Comparison of ENCODE assay signal across 1 cellular context in genomic region chr20:32482251-32483220, GRCh38.
A peak's percentile ranks its signal among the peaks of the same experiment; 100 is the strongest.
TF ChIP-seq lines count a peak whose summit lies in the region.

No MANE protein-coding gene starts in this region.

TF ChIP-seq in HepG2, 621 proteins besides CTCF, POLR2A, EP300 and RAD21 (continued from another document and continues in another):
- no peak for TF ChIP-seq MLXIP (CRISPR knock-in tag; IDR thresholded peaks at IDR 0.05; ENCODE audit: borderline replicate concordance)
- TF ChIP-seq, protein P1, sequence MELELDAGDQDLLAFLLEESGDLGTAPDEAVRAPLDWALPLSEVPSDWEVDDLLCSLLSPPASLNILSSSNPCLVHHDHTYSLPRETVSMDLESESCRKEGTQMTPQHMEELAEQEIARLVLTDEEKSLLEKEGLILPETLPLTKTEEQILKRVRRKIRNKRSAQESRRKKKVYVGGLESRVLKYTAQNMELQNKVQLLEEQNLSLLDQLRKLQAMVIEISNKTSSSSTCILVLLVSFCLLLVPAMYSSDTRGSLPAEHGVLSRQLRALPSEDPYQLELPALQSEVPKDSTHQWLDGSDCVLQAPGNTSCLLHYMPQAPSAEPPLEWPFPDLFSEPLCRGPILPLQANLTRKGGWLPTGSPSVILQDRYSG (CRISPR knock-in tag; IDR thresholded peaks at IDR 0.05), result peak; percentile 67; the same call in 1 of the 2 replicates
- TF ChIP-seq ZNF451 (CRISPR knock-in tag; IDR thresholded peaks at IDR 0.05), result no peak
- TF ChIP-seq ETV6 (CRISPR knock-in tag; conservative IDR thresholded peaks at IDR 0.05), result 0 out of 2 replicates have a peak, but pooled peaks have one; percentile 72
- peak; percentile 72; the same call in 1 of the 2 replicates for TF ChIP-seq ZGPAT (CRISPR knock-in tag; IDR thresholded peaks at IDR 0.05)
- TF ChIP-seq AGO2 (optimal IDR thresholded peaks at IDR 0.05; ENCODE audit: low read depth, low read length), result peak; percentile 90
- TF ChIP-seq, protein P2, sequence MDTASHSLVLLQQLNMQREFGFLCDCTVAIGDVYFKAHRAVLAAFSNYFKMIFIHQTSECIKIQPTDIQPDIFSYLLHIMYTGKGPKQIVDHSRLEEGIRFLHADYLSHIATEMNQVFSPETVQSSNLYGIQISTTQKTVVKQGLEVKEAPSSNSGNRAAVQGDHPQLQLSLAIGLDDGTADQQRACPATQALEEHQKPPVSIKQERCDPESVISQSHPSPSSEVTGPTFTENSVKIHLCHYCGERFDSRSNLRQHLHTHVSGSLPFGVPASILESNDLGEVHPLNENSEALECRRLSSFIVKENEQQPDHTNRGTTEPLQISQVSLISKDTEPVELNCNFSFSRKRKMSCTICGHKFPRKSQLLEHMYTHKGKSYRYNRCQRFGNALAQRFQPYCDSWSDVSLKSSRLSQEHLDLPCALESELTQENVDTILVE (CRISPR knock-in tag; IDR thresholded peaks at IDR 0.05), result peak; percentile 64; the same call in 1 of the 2 replicates
- no peak for TF ChIP-seq ZNF614 (CRISPR knock-in tag; IDR thresholded peaks at IDR 0.05; ENCODE audit: borderline replicate concordance)
- TF ChIP-seq ZNF10 (CRISPR knock-in tag; IDR thresholded peaks at IDR 0.05; ENCODE audit: borderline replicate concordance, low read depth), result no peak
- no peak for TF ChIP-seq ISX (CRISPR knock-in tag; conservative IDR thresholded peaks at IDR 0.05)
- peak; percentile 62; the same call in 1 of the 2 replicates for TF ChIP-seq ATF3 (CRISPR knock-in tag; IDR thresholded peaks at IDR 0.05)
- TF ChIP-seq ZNF773 (CRISPR knock-in tag; IDR thresholded peaks at IDR 0.05; ENCODE audit: borderline replicate concordance), result no peak
- TF ChIP-seq ZNF34 (CRISPR knock-in tag; IDR thresholded peaks at IDR 0.05; ENCODE audit: borderline replicate concordance), result no peak
- no peak for TF ChIP-seq FOXK2 (IDR thresholded peaks at IDR 0.05)
- no peak for TF ChIP-seq DDIT3 (CRISPR knock-in tag; IDR thresholded peaks at IDR 0.05)
- TF ChIP-seq SIN3A (IDR thresholded peaks at IDR 0.05; ENCODE audit: borderline replicate concordance, low read depth, low read length), result no peak; the same call in 1 of the 2 replicates
- TF ChIP-seq TP53 (CRISPR knock-in tag; conservative IDR thresholded peaks at IDR 0.05), result no peak
- no peak for TF ChIP-seq SMARCC2 (IDR thresholded peaks at IDR 0.05)
- no peak for TF ChIP-seq MATR3 (CRISPR knock-in tag; IDR thresholded peaks at IDR 0.05)
- 0 out of 2 replicates have a peak, but pooled peaks have one; percentile 35 for TF ChIP-seq TFAP4 (IDR thresholded peaks at IDR 0.05; ENCODE audit: borderline replicate concordance, low read depth)
- TF ChIP-seq E2F5 (CRISPR knock-in tag; conservative IDR thresholded peaks at IDR 0.05), result no peak; the same call in 1 of the 2 replicates
- TF ChIP-seq, protein P3, sequence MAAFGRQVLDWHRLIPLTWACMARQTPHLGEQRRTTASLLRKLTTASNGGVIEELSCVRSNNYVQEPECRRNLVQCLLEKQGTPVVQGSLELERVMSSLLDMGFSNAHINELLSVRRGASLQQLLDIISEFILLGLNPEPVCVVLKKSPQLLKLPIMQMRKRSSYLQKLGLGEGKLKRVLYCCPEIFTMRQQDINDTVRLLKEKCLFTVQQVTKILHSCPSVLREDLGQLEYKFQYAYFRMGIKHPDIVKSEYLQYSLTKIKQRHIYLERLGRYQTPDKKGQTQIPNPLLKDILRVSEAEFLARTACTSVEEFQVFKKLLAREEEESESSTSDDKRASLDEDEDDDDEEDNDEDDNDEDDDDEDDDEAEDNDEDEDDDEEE (CRISPR knock-in tag; IDR thresholded peaks at IDR 0.05), result no peak
- no peak for TF ChIP-seq RFXANK (CRISPR knock-in tag; IDR thresholded peaks at IDR 0.05)
- TF ChIP-seq ZSCAN20 (CRISPR knock-in tag; IDR thresholded peaks at IDR 0.05; ENCODE audit: borderline replicate concordance), result no peak
- TF ChIP-seq FOXM1 (CRISPR knock-in tag; IDR thresholded peaks at IDR 0.05), result no peak
- TF ChIP-seq FIP1L1 (IDR thresholded peaks at IDR 0.05; ENCODE audit: borderline replicate concordance, insufficient read depth, low read depth, low read length), result no peak
- no peak for TF ChIP-seq NFIC (IDR thresholded peaks at IDR 0.05; ENCODE audit: low read length)
- TF ChIP-seq, protein P4, sequence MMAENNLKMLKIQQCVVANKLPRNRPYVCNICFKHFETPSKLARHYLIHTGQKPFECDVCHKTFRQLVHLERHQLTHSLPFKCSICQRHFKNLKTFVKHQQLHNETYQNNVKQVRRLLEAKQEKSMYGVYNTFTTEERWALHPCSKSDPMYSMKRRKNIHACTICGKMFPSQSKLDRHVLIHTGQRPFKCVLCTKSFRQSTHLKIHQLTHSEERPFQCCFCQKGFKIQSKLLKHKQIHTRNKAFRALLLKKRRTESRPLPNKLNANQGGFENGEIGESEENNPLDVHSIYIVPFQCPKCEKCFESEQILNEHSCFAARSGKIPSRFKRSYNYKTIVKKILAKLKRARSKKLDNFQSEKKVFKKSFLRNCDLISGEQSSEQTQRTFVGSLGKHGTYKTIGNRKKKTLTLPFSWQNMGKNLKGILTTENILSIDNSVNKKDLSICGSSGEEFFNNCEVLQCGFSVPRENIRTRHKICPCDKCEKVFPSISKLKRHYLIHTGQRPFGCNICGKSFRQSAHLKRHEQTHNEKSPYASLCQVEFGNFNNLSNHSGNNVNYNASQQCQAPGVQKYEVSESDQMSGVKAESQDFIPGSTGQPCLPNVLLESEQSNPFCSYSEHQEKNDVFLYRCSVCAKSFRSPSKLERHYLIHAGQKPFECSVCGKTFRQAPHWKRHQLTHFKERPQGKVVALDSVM (CRISPR knock-in tag; IDR thresholded peaks at IDR 0.05), result peak; percentile 15; the same call in 1 of the 2 replicates
- peak; percentile 40; the same call in 1 of the 2 replicates for TF ChIP-seq MIER3 (CRISPR knock-in tag; IDR thresholded peaks at IDR 0.05; ENCODE audit: borderline replicate concordance)
- no peak; the same call in 1 of the 2 replicates for TF ChIP-seq MYNN (CRISPR knock-in tag; IDR thresholded peaks at IDR 0.05; ENCODE audit: low read depth)
- TF ChIP-seq KDM1A (CRISPR knock-in tag; IDR thresholded peaks at IDR 0.05), result no peak
- peak; percentile 60 for TF ChIP-seq ZSCAN31 (CRISPR knock-in tag; IDR thresholded peaks at IDR 0.05; ENCODE audit: low read depth)
- TF ChIP-seq ZSCAN30 (CRISPR knock-in tag; IDR thresholded peaks at IDR 0.05), result no peak
- no peak for TF ChIP-seq FOXK1 (CRISPR knock-in tag; IDR thresholded peaks at IDR 0.05; ENCODE audit: borderline replicate concordance, low read depth)
- TF ChIP-seq ARNTL (CRISPR knock-in tag; IDR thresholded peaks at IDR 0.05), result no peak
- 0 out of 2 replicates have a peak, but pooled peaks have one; percentile 13 for TF ChIP-seq HMG20B (CRISPR knock-in tag; conservative IDR thresholded peaks at IDR 0.05)
- no peak for TF ChIP-seq GTF3A (CRISPR knock-in tag; conservative IDR thresholded peaks at IDR 0.05)
- TF ChIP-seq ZNF766 (CRISPR knock-in tag; IDR thresholded peaks at IDR 0.05; ENCODE audit: borderline replicate concordance), result no peak
- TF ChIP-seq, protein P5, sequence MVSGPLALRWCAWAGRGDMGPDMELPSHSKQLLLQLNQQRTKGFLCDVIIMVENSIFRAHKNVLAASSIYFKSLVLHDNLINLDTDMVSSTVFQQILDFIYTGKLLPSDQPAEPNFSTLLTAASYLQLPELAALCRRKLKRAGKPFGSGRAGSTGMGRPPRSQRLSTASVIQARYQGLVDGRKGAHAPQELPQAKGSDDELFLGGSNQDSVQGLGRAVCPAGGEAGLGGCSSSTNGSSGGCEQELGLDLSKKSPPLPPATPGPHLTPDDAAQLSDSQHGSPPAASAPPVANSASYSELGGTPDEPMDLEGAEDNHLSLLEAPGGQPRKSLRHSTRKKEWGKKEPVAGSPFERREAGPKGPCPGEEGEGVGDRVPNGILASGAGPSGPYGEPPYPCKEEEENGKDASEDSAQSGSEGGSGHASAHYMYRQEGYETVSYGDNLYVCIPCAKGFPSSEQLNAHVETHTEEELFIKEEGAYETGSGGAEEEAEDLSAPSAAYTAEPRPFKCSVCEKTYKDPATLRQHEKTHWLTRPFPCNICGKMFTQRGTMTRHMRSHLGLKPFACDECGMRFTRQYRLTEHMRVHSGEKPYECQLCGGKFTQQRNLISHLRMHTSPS (CRISPR knock-in tag; IDR thresholded peaks at IDR 0.05; ENCODE audit: low read depth), result peak; percentile 64; the same call in 1 of the 2 replicates
- no peak for TF ChIP-seq USF2 (IDR thresholded peaks at IDR 0.05; ENCODE audit: low read depth, low read length)
- TF ChIP-seq USF2 (CRISPR knock-in tag; IDR thresholded peaks at IDR 0.05; ENCODE audit: borderline replicate concordance), result no peak
- TF ChIP-seq GATAD2A (CRISPR knock-in tag; IDR thresholded peaks at IDR 0.05), result no peak
- TF ChIP-seq TAF1 (CRISPR knock-in tag; IDR thresholded peaks at IDR 0.05), result peak; percentile 49; the same call in 1 of the 2 replicates
- TF ChIP-seq TCF7L2 (IDR thresholded peaks at IDR 0.05; ENCODE audit: low read depth, low read length), result no peak
- TF ChIP-seq ZFP36L1 (CRISPR knock-in tag; IDR thresholded peaks at IDR 0.05), result no peak
- TF ChIP-seq ZNF510 (CRISPR knock-in tag; IDR thresholded peaks at IDR 0.05; ENCODE audit: low read depth), result no peak
- TF ChIP-seq NR3C1 (CRISPR knock-in tag; IDR thresholded peaks at IDR 0.05), result no peak
- TF ChIP-seq, protein P6, sequence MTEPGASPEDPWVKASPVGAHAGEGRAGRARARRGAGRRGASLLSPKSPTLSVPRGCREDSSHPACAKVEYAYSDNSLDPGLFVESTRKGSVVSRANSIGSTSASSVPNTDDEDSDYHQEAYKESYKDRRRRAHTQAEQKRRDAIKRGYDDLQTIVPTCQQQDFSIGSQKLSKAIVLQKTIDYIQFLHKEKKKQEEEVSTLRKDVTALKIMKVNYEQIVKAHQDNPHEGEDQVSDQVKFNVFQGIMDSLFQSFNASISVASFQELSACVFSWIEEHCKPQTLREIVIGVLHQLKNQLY (CRISPR knock-in tag; IDR thresholded peaks at IDR 0.05), result no peak
- TF ChIP-seq CEBPG (CRISPR knock-in tag; IDR thresholded peaks at IDR 0.05), result peak; percentile 3; the same call in 1 of the 2 replicates
- TF ChIP-seq MIXL1 (CRISPR knock-in tag; IDR thresholded peaks at IDR 0.05), result peak; percentile 71; the same call in 1 of the 2 replicates
- 0 out of 2 replicates have a peak, but pooled peaks have one; percentile 25 for TF ChIP-seq NCOA2 (CRISPR knock-in tag; IDR thresholded peaks at IDR 0.05)
